In genomic region chr10:101830322-101831168, GRCh38 we compare ENCODE assay signal across 8 cellular contexts. TPM values are rescaled to one million over a fixed set of nuclear protein-coding genes. Genes with fewer than 3 reads are reported as not detected.
DNase-seq lines count a peak whose midpoint lies in the region; ATAC-seq and TF ChIP-seq lines count a peak whose summit lies in the region.

No MANE protein-coding gene starts in this region.

- DNase-seq in ACHN = peak; percentile 86
- DNase-seq in NCI-H226 = peak; percentile 76
- peak; percentile 95 for DNase-seq in activated CD4-positive, alpha-beta T cell treated with anti-CD3 and anti-CD28 coated beads, Interleukin-2, amount 10 ng/mL, durations not matched to agents 7 days and 5 days
- DNase-seq in dedifferentiated amniotic fluid mesenchymal stem cell (ENCODE audit: extremely low spot score) = peak; percentile 88
- peak; percentile 90 to 92 (median 92) for DNase-seq in right lobe of liver
- DNase-seq in stimulated activated CD4-positive, alpha-beta T cell treated with anti-CD3 and anti-CD28 coated beads, Interleukin-4, amount 100 ng/mL, for 4 hours = peak; percentile 88 to 96

- no peaks in the 10 kb centered on the region for H3K27me3 ChIP-seq in right lobe of liver

- in situ Hi-C loops in ACHN (cut with HindIII; ENCODE audit: low pct_ligation_motif_present, low pct_unique_long_range_greater_than_20kb, low sequenced_read_pairs) = no loop called here

- peaks cover 3% of the 10 kb centered on the region for H3K36me3 Mint-ChIP-seq in activated CD4-positive, alpha-beta T cell treated with anti-CD3 and anti-CD28 coated beads, Interleukin-2, amount 10 ng/mL, durations not matched to agents 7 days and 5 days (ENCODE audit: low read depth)

- intact Hi-C loops in right lobe of liver (cut with DNase I) = no loop called here

- no peaks in the 10 kb centered on the region for H3K27me3 Mint-ChIP-seq in activated CD4-positive, alpha-beta T cell treated with anti-CD3 and anti-CD28 coated beads, Interleukin-2, amount 10 ng/mL, durations not matched to agents 7 days and 5 days

- WGBS in right lobe of liver (ENCODE audit: insufficient coverage, low coverage, low lambda C conversion rate, missing lambda C conversion rate) = 14% methylated on average over 16 of the region's 56 CpGs

- peaks cover 0 to 2% (median 0%) of the 10 kb centered on the region in 4 donors for H3K36me3 ChIP-seq in right lobe of liver

- no peak for TF ChIP-seq POLR2A in right lobe of liver (IDR thresholded peaks at IDR 0.05)

- TF ChIP-seq CTCF in right lobe of liver (IDR thresholded peaks at IDR 0.05) = no peak

- H3K27ac Mint-ChIP-seq in activated CD4-positive, alpha-beta T cell treated with anti-CD3 and anti-CD28 coated beads, Interleukin-2, amount 10 ng/mL, durations not matched to agents 7 days and 5 days = peak overlapping the region; percentile 96

- H3K9me3 Mint-ChIP-seq in activated CD4-positive, alpha-beta T cell treated with anti-CD3 and anti-CD28 coated beads, Interleukin-2, amount 10 ng/mL, durations not matched to agents 7 days and 5 days = no peaks in the 10 kb centered on the region

- H3K4me1 ChIP-seq in right lobe of liver = peaks cover 0 to 7% (median 0%) of the 10 kb centered on the region in 4 donors

- no peaks in the 10 kb centered on the region for H3K9me3 ChIP-seq in right lobe of liver

- CTCF ChIA-PET in activated CD4-positive, alpha-beta T cell treated with anti-CD3 and anti-CD28 coated beads, Interleukin-2, amount 10 ng/mL, durations not matched to agents 7 days and 5 days (lab: Charles Lee) = interaction anchor here (4.7 kb wide), 1 partner anchor 10 kb away, joined by 31 read pairs; no protein-coding TSS in a partner anchor

- POLR2A ChIA-PET in activated CD4-positive, alpha-beta T cell treated with anti-CD3 and anti-CD28 coated beads, Interleukin-2, amount 10 ng/mL, durations not matched to agents 7 days and 5 days (lab: Charles Lee) = interaction anchor here (2.4 kb wide), 1 partner anchor 13 kb away, joined by 7 read pairs; the partner anchor contains the start of gene OGA

- H3K4me3 Mint-ChIP-seq in activated CD4-positive, alpha-beta T cell treated with anti-CD3 and anti-CD28 coated beads, Interleukin-2, amount 10 ng/mL, durations not matched to agents 7 days and 5 days = peak overlapping the region; percentile 68

- ATAC-seq in GM18907 (IDR thresholded peaks at IDR 0.05; ENCODE audit: unreplicated experiment) (peak; percentile 54), HG03108 (IDR thresholded peaks at IDR 0.05; ENCODE audit: unreplicated experiment) (peak; percentile 53), right lobe of liver (peak; percentile 85 to 90 (median 87))

- H3K4me3 ChIP-seq in right lobe of liver = peak overlapping the region; percentile 44 to 59 (median 46)

- H3K4me1 Mint-ChIP-seq in activated CD4-positive, alpha-beta T cell treated with anti-CD3 and anti-CD28 coated beads, Interleukin-2, amount 10 ng/mL, durations not matched to agents 7 days and 5 days = peaks cover 58% of the 10 kb centered on the region

- H3K27ac ChIP-seq in right lobe of liver = peak overlapping the region in 2 of 3 donors; percentile 39 to 43

RNA-seq across cellular contexts. Expression of gene OGA, which starts 12.3 kb away (rescaled TPM):
- total RNA-seq in activated CD4-positive, alpha-beta T cell treated with anti-CD3 and anti-CD28 coated beads, Interleukin-2, amount 10 ng/mL, durations not matched to agents 7 days and 5 days = 100 to 1,000 TPM; 135 to 145 TPM
- total RNA-seq in right lobe of liver = 10 to 100 TPM; 34.7 to 52.2 (median 36.7) TPM

RNA-seq across cellular contexts. Expression of gene KCNIP2, which starts 13.1 kb away (rescaled TPM):
- 1 to 10 TPM; 3.5 to 4.5 TPM for total RNA-seq in activated CD4-positive, alpha-beta T cell treated with anti-CD3 and anti-CD28 coated beads, Interleukin-2, amount 10 ng/mL, durations not matched to agents 7 days and 5 days
- total RNA-seq in right lobe of liver = 1 to 10 TPM in 5 of 6 experiments, under 1 TPM in 1; 0.53 to 1.9 (median 1.1) TPM

RNA-seq across cellular contexts. Expression of gene NPM3, which starts 47.3 kb away (rescaled TPM):
- 10 to 100 TPM; 25.9 to 30.3 TPM for total RNA-seq in activated CD4-positive, alpha-beta T cell treated with anti-CD3 and anti-CD28 coated beads, Interleukin-2, amount 10 ng/mL, durations not matched to agents 7 days and 5 days
- 10 to 100 TPM in 3 of 6 experiments, 1 to 10 TPM in 3; 4.7 to 31.8 (median 8.6) TPM for total RNA-seq in right lobe of liver

RNA-seq across cellular contexts. Expression of gene FGF8, which starts 54.6 kb away (rescaled TPM):
- not detected for total RNA-seq in activated CD4-positive, alpha-beta T cell treated with anti-CD3 and anti-CD28 coated beads, Interleukin-2, amount 10 ng/mL, durations not matched to agents 7 days and 5 days
- total RNA-seq in right lobe of liver = not detected

Comparison
In these comparisons a context has a peak if more than half of its experiments do, and no peak if none do; other contexts are left out.
1. Peak in every context shown above with its lines: DNase-seq, ATAC-seq, H3K4me3 ChIP-seq and H3K27ac ChIP-seq.